In the genomic region with DNA sequence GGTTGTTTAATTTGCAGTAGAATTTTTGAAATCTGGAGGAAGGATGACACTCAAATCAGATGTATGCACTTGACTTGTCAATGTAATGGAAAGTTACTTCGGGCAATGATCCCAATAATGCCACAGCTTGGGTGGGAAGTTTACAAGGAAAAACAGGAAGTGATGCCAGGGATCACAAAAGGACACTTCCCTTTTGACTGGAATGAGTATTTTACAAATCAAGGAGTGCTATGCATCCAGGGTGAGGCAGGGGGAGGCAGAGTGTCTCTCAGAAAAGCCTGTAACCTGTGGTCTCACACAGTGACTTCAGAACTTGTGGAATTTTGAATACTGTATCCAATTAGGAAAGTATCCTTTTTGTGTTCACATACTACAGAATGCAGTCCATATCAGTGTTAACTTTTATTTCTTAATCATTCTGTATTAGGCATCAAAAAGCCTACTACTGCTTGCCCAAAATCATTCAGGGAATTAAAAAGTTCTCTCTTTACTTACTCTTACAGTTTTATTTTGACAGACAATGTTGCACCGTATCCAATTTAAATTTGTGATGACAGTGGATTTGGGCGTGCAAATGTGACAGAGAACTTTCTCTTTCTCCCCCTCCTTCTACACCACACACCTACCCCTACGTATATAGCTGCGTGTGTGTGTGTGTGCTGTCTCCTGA, we compare ENCODE assay signal across 8 cellular contexts.
A peak's percentile ranks its signal among the peaks of the same experiment; 100 is the strongest.
DNase-seq lines count a peak whose midpoint lies in the region; ATAC-seq and TF ChIP-seq lines count a peak whose summit lies in the region.

No MANE protein-coding gene starts in this region.

- TF ChIP-seq CTCF in GM12864 (IDR thresholded peaks at IDR 0.05; ENCODE audit: low read depth, low read length, missing control alignments) (peak; percentile 30), chondrocyte (IDR thresholded peaks at IDR 0.05) (peak; percentile 89)

- H3K4me1 Mint-ChIP-seq in chondrocyte (ENCODE audit: low read depth): peaks cover 5% of the 10 kb centered on the region

- ATAC-seq in GM19463 (IDR thresholded peaks at IDR 0.05; ENCODE audit: unreplicated experiment) (no peak), HG02884 (IDR thresholded peaks at IDR 0.05; ENCODE audit: unreplicated experiment) (no peak), HG02588 (IDR thresholded peaks at IDR 0.05; ENCODE audit: unreplicated experiment) (no peak)

- no peak for DNase-seq in GM12864 (ENCODE audit: low read depth)
- DNase-seq in NCI-H1694 treated with DMSO at 0.1 percent for 48 hours (lab: John Stamatoyannopoulos, UW): peak; percentile 20
- DNase-seq in chondrocyte (ENCODE audit: low spot score): no peak
- DNase-seq in medulla oblongata (ENCODE audit: extremely low spot score): peak; percentile 30
- DNase-seq in activated CD4-positive, CD25-positive, alpha-beta regulatory T cell treated with anti-CD3 and anti-CD28 coated beads, Interleukin-2, amount 50 U/mL, for 72 hours: no peak

- no peaks in the 10 kb centered on the region for H3K36me3 Mint-ChIP-seq in chondrocyte (ENCODE audit: low read depth)

- no peaks in the 10 kb centered on the region for H3K27me3 Mint-ChIP-seq in chondrocyte (ENCODE audit: low read depth)

- no peak overlapping the region for H3K4me3 ChIP-seq in GM12864 (ENCODE audit: low read depth, low read length)

- peak overlapping the region; percentile 36 for H3K27ac Mint-ChIP-seq in chondrocyte (ENCODE audit: unreplicated experiment)

- H3K9me3 Mint-ChIP-seq in chondrocyte (ENCODE audit: low read depth): no peaks in the 10 kb centered on the region

- no peak overlapping the region for H3K4me3 Mint-ChIP-seq in chondrocyte (ENCODE audit: unreplicated experiment)

Comparison
In these comparisons a context has a peak if more than half of its experiments do, and no peak if none do; other contexts are left out.
1. DNase-seq: peak in NCI-H1694 treated with DMSO at 0.1 percent for 48 hours (single experiment) and medulla oblongata (single experiment); none in GM12864 (single experiment), chondrocyte (single experiment) and activated CD4-positive, CD25-positive, alpha-beta regulatory T cell treated with anti-CD3 and anti-CD28 coated beads, Interleukin-2, amount 50 U/mL, for 72 hours (single experiment).